ENCODE assay signal across 24 cellular contexts in the genomic region with DNA sequence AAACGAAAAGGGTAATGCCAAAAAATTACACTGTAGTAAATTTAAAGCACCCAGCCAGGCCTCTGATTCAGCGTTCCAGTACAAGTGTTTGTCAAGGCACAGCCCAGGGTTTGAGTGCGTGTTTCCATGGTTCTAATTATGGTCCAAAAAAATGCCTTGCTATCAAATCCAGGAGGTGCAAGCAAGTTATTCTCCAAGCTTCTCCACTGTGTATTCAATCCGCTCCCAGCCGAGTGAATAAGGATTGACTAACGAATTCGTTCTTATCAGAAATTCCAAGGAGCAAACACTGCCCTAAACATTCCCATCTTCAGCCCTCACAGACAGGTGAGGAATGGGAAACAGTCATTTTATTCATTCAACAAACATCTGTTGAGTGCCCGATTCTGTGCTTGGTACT.
"Had no signal": no experiment of that assay in that cellular context is flagged by ENCODE, and none has a peak within 500 bp of the region (broad histone marks: within the 10 kb centered on the region; RNA-seq: fewer than 3 reads in every experiment).

No MANE protein-coding gene starts in this region.

- H3K9me3 ChIP-seq: pancreas, prostate gland, right lobe of liver, testis, thyroid gland, transverse colon, upper lobe of right lung had no signal

- H3K27ac ChIP-seq: hepatocyte, pancreas, prostate gland, right lobe of liver, testis, transverse colon, upper lobe of right lung had no signal

- H3K4me3 ChIP-seq: hepatocyte, pancreas, prostate gland, right lobe of liver, smooth muscle cell, testis, thyroid gland, transverse colon, upper lobe of right lung had no signal

- H2AFZ ChIP-seq: hepatocyte had no signal

- H3K27me3 ChIP-seq: hepatocyte, pancreas, right lobe of liver, testis, thyroid gland, transverse colon, upper lobe of right lung had no signal

- H3K9me3 Mint-ChIP-seq: memory B cell; stimulated activated memory B cell treated with anti-CD40 and anti-IgM and Interleukin-4, amounts not matched to agents 10 μg/mL and 1 μg/mL and 100 μg/mL, for 72 hours; stimulated activated naive CD8-positive, alpha-beta T cell treated with anti-CD3 and anti-CD28 coated beads, Interleukin-15, amount 100 ng/mL, for 72 hours had no signal

- H3K4me1 Mint-ChIP-seq: memory B cell; naive thymus-derived CD8-positive, alpha-beta T cell; stimulated activated memory B cell treated with anti-CD40 and anti-IgM and Interleukin-4, amounts not matched to agents 10 μg/mL and 1 μg/mL and 100 μg/mL, for 72 hours; stimulated activated naive CD8-positive, alpha-beta T cell treated with anti-CD3 and anti-CD28 coated beads, Interleukin-15, amount 100 ng/mL, for 72 hours had no signal

- DNase-seq: head of caudate nucleus; islet precursor cell; naive thymus-derived CD8-positive, alpha-beta T cell; nephron progenitor cell; pancreas; posterior cingulate gyrus; retina; right lobe of liver; stimulated activated CD4-positive, alpha-beta T cell treated with anti-CD3 and anti-CD28 coated beads, Interleukin-1b, Interleukin-23, amount 100 ng/mL, for 48 hours; stimulated activated CD4-positive, alpha-beta T cell treated with anti-CD3 and anti-CD28 coated beads, Interleukin-2, amount 100 ng/mL, for 48 hours; stimulated activated CD4-positive, alpha-beta T cell treated with anti-CD3 and anti-CD28 coated beads, Interleukin-4, amount 100 ng/mL, for 4 hours; stimulated activated CD8-positive, alpha-beta memory T cell treated with anti-CD3 and anti-CD28 coated beads, Interleukin-4, amount 100 ng/mL, for 48 hours; stimulated activated naive CD4-positive, alpha-beta T cell treated with Interleukin-2 at 50 U/mL for 16 hours; stimulated activated naive CD8-positive, alpha-beta T cell treated with anti-CD3 and anti-CD28 coated beads, Interleukin-15, amount 100 ng/mL, for 72 hours; testis; thyroid gland; transverse colon; upper lobe of right lung had no signal

- H3K27me3 Mint-ChIP-seq: stimulated activated memory B cell treated with anti-CD40 and anti-IgM and Interleukin-4, amounts not matched to agents 10 μg/mL and 1 μg/mL and 100 μg/mL, for 72 hours; stimulated activated naive CD8-positive, alpha-beta T cell treated with anti-CD3 and anti-CD28 coated beads, Interleukin-15, amount 100 ng/mL, for 72 hours had no signal

- H3K4me2 ChIP-seq: hepatocyte had no signal

- H3K4me3 Mint-ChIP-seq: memory B cell; naive thymus-derived CD8-positive, alpha-beta T cell; nephron progenitor cell; stimulated activated memory B cell treated with anti-CD40 and anti-IgM and Interleukin-4, amounts not matched to agents 10 μg/mL and 1 μg/mL and 100 μg/mL, for 72 hours; stimulated activated naive CD8-positive, alpha-beta T cell treated with anti-CD3 and anti-CD28 coated beads, Interleukin-15, amount 100 ng/mL, for 72 hours had no signal

- ATAC-seq: left lobe of liver; naive thymus-derived CD8-positive, alpha-beta T cell; pancreas; right lobe of liver; stimulated activated memory B cell treated with anti-CD40 and anti-IgM and Interleukin-4, amounts not matched to agents 10 μg/mL and 1 μg/mL and 100 μg/mL, for 72 hours; stimulated activated naive CD8-positive, alpha-beta T cell treated with anti-CD3 and anti-CD28 coated beads, Interleukin-15, amount 100 ng/mL, for 72 hours; upper lobe of right lung had no signal

- H3K4me1 ChIP-seq: pancreas, prostate gland, right lobe of liver, testis, transverse colon, upper lobe of right lung had no signal

- H3K36me3 ChIP-seq: pancreas, prostate gland, right lobe of liver, thyroid gland, transverse colon, upper lobe of right lung had no signal

- H3K36me3 Mint-ChIP-seq: memory B cell; naive thymus-derived CD8-positive, alpha-beta T cell; stimulated activated memory B cell treated with anti-CD40 and anti-IgM and Interleukin-4, amounts not matched to agents 10 μg/mL and 1 μg/mL and 100 μg/mL, for 72 hours had no signal

- H3K27ac Mint-ChIP-seq: memory B cell; naive thymus-derived CD8-positive, alpha-beta T cell; nephron progenitor cell; stimulated activated memory B cell treated with anti-CD40 and anti-IgM and Interleukin-4, amounts not matched to agents 10 μg/mL and 1 μg/mL and 100 μg/mL, for 72 hours; stimulated activated naive CD8-positive, alpha-beta T cell treated with anti-CD3 and anti-CD28 coated beads, Interleukin-15, amount 100 ng/mL, for 72 hours had no signal

- H3K79me2 ChIP-seq: hepatocyte had no signal
